14 cellular contexts compared by ENCODE assay signal in genomic region chr4:87103086-87103485, GRCh38.
DNase-seq lines count a peak whose midpoint lies in the region; ATAC-seq and TF ChIP-seq lines count a peak whose summit lies in the region.
"Had no signal": no experiment of that assay in that cellular context is flagged by ENCODE, and none has a peak within 500 bp of the region (broad histone marks: within the 10 kb centered on the region; RNA-seq: fewer than 3 reads in every experiment).

No MANE protein-coding gene starts in this region.

- H3K9me2 ChIP-seq in GM23248 (ENCODE audit: insufficient read depth) (no peaks in the 10 kb centered on the region), hepatocyte (replicated peaks; ENCODE audit: insufficient read depth) (no peaks in the 10 kb centered on the region)

- peak overlapping the region; percentile 62 for H3K9ac ChIP-seq in GM23248
- peak overlapping the region; percentile 15 for H3K9ac ChIP-seq in skeletal muscle satellite cell (ENCODE audit: low read depth, low read length)

- DNase-seq in GM23248 (no peak), hepatocyte (ENCODE audit: low spot score) (no peak), retina (no peak), Ammon's horn (ENCODE audit: low spot score) (no peak)
- DNase-seq: cortex of kidney; DND-41; hippocampal formation; NCI-H1417 treated with DMSO at 0.1 percent for 48 hours; NCI-H82; stimulated activated CD4-positive, alpha-beta T cell treated with anti-CD3 and anti-CD28 coated beads, Interleukin-1b, Interleukin-23, amount 100 ng/mL, for 48 hours had no signal

- H3K9me3 ChIP-seq in GM23248 (ENCODE audit: low read depth): no peaks in the 10 kb centered on the region
- no peaks in the 10 kb centered on the region for H3K9me3 ChIP-seq in hepatocyte (ENCODE audit: low read depth)
- H3K9me3 ChIP-seq in skeletal muscle satellite cell (replicated peaks; ENCODE audit: low read length): no peaks in the 10 kb centered on the region

- H3K4me1 ChIP-seq in GM23248 (ENCODE audit: insufficient read depth) (peaks cover 27% of the 10 kb centered on the region), hepatocyte (ENCODE audit: insufficient read depth) (peaks cover 33% of the 10 kb centered on the region), skeletal muscle satellite cell (ENCODE audit: control insufficient read depth, insufficient read depth, low read length) (peaks cover 26% of the 10 kb centered on the region)

- peaks cover 27% of the 10 kb centered on the region for H3F3A ChIP-seq in GM23248 (ENCODE audit: insufficient read depth)

- peaks cover 3% of the 10 kb centered on the region; the same call in 1 of the 2 replicates for H3K79me2 ChIP-seq in GM23248 (ENCODE audit: insufficient read depth)
- H3K79me2 ChIP-seq in hepatocyte: peaks cover 23% of the 10 kb centered on the region

- WGBS in GM23248 (ENCODE audit: low coverage in 1 of 2, low lambda C conversion rate in 2 of 2, missing lambda C conversion rate in 2 of 2), 2 experiments: 95 to 96% methylated on average over 1 of the region's 1 CpG
- 90% methylated on average over 1 of the region's 1 CpG for WGBS in hepatocyte (ENCODE audit: low lambda C conversion rate, missing lambda C conversion rate)

- in situ Hi-C loops in GM23248 (cut with MboI): no loop called here

- H4K20me1 ChIP-seq in GM23248 (ENCODE audit: insufficient read depth): no peaks in the 10 kb centered on the region
- no peaks in the 10 kb centered on the region for H4K20me1 ChIP-seq in hepatocyte (ENCODE audit: insufficient read depth, poor library complexity, severe bottlenecking)

- TF ChIP-seq CTCF in VCaP (conservative IDR thresholded peaks at IDR 0.05) (no peak), hepatocyte (IDR thresholded peaks at IDR 0.05; ENCODE audit: poor library complexity) (no peak)

- ATAC-seq in GM19324 (IDR thresholded peaks at IDR 0.05; ENCODE audit: low FRiP score, unreplicated experiment) (no peak), GM19035 (IDR thresholded peaks at IDR 0.05; ENCODE audit: unreplicated experiment) (no peak)

- peaks cover 4% of the 10 kb centered on the region; the same call in 1 of the 2 replicates for H3K36me3 ChIP-seq in GM23248 (ENCODE audit: low read depth)
- H3K36me3 ChIP-seq in hepatocyte (replicated peaks; ENCODE audit: insufficient read depth, low read depth): no peaks in the 10 kb centered on the region
- H3K36me3 ChIP-seq in skeletal muscle satellite cell (ENCODE audit: insufficient read depth, low read length): no peaks in the 10 kb centered on the region

- H2AFZ ChIP-seq in GM23248: no peak overlapping the region
- no peak overlapping the region for H2AFZ ChIP-seq in hepatocyte

- no peaks in the 10 kb centered on the region for H3K27me3 ChIP-seq in GM23248 (replicated peaks; ENCODE audit: insufficient read depth)
- no peaks in the 10 kb centered on the region for H3K27me3 ChIP-seq in hepatocyte
- H3K27me3 ChIP-seq in skeletal muscle satellite cell (ENCODE audit: control insufficient read depth, insufficient read depth, low read length): peaks cover 3% of the 10 kb centered on the region

- H3K27ac ChIP-seq in GM23248 (peak overlapping the region; percentile 80), VCaP (peak overlapping the region; percentile 45; the same call in 1 of the 2 replicates), hepatocyte (peak overlapping the region; percentile 77)

- H3K4me3 ChIP-seq in GM23248: peak overlapping the region; percentile 36; the same call in 1 of the 2 replicates
- no peak overlapping the region for H3K4me3 ChIP-seq in hepatocyte
- H3K4me3 ChIP-seq in skeletal muscle satellite cell (ENCODE audit: low read length): no peak overlapping the region

- peak overlapping the region; percentile 72 for H3K4me2 ChIP-seq in GM23248 (ENCODE audit: unreplicated experiment)
- H3K4me2 ChIP-seq in hepatocyte: peak overlapping the region; percentile 13
- H3K4me2 ChIP-seq in skeletal muscle satellite cell (ENCODE audit: low read length): peak overlapping the region; percentile 50

Comparison
In these comparisons a context has a peak if more than half of its experiments do, and no peak if none do; other contexts are left out.
1. H3K4me2 ChIP-seq: peak in every context shown above with its lines; median percentile 72 in GM23248; 50 in skeletal muscle satellite cell; 13 in hepatocyte.